1 cellular context compared by ENCODE assay signal in the genomic region with DNA sequence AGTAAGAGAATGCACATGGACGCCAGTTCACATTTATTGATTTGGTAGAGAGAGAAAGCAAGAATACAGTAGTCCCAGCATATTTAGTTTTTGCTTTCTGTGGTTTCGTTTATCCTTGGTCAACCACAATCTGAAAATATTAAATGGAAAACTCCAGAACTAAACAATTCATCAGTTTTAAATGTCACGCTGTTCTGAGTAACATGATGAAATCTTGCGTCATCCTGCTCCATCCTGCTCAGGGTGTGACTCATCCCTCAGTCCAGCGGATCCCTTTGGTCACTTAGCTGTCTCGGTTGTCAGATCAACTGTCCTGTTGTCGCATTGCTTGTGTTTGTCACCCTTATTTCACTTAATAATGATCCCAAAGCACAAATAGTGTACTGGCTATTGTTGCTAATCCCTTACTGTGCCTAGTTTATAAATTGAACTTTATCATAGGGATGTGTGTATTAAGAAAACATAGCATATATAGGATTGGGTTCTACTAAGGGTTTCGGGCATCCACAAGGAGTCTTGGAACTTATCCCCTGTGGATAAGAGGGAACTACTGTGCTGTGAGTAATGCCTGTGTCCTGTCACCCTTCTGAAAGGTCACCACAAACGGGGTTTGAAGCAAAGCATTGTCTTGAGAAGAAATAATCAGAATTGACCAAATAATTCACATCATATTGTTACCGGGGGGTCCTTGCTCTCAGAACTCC.
TF ChIP-seq lines count a peak whose summit lies in the region.

No MANE protein-coding gene starts in this region.

TF ChIP-seq in K562, 482 proteins besides CTCF, POLR2A, EP300 and RAD21 (continued from another document and continues in another):
- TF ChIP-seq, protein P1, sequence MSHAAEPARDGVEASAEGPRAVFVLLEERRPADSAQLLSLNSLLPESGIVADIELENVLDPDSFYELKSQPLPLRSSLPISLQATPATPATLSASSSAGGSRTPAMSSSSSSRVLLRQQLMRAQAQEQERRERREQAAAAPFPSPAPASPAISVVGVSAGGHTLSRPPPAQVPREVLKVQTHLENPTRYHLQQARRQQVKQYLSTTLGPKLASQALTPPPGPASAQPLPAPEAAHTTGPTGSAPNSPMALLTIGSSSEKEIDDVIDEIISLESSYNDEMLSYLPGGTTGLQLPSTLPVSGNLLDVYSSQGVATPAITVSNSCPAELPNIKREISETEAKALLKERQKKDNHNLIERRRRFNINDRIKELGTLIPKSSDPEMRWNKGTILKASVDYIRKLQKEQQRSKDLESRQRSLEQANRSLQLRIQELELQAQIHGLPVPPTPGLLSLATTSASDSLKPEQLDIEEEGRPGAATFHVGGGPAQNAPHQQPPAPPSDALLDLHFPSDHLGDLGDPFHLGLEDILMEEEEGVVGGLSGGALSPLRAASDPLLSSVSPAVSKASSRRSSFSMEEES (CRISPR knock-in tag; IDR thresholded peaks at IDR 0.05) = no peak
- TF ChIP-seq ATF7 (IDR thresholded peaks at IDR 0.05) (peak; percentile 96), ZNF551 (CRISPR knock-in tag; IDR thresholded peaks at IDR 0.05) (no peak), KAT8 (IDR thresholded peaks at IDR 0.05; ENCODE audit: low read depth) (no peak), ZBTB17 (CRISPR knock-in tag; IDR thresholded peaks at IDR 0.05) (no peak), ZNF395 (CRISPR knock-in tag; IDR thresholded peaks at IDR 0.05) (peak; percentile 64), BMI1 (IDR thresholded peaks at IDR 0.05; ENCODE audit: low read length) (no peak), EHMT2 (IDR thresholded peaks at IDR 0.05) (peak; percentile 83), BRF2 (IDR thresholded peaks at IDR 0.05; ENCODE audit: borderline replicate concordance, insufficient read depth, insufficient read length) (no peak), ZNF232 (CRISPR knock-in tag; IDR thresholded peaks at IDR 0.05) (no peak), HNRNPH1 (optimal IDR thresholded peaks at IDR 0.05; ENCODE audit: low read depth, low read length) (no peak), ZNF764 (CRISPR knock-in tag; IDR thresholded peaks at IDR 0.05; ENCODE audit: low read depth) (no peak), NFE2 (IDR thresholded peaks at IDR 0.05; ENCODE audit: low read depth) (no peak), TGIF2 (CRISPR knock-in tag; IDR thresholded peaks at IDR 0.05) (no peak), MEF2A (IDR thresholded peaks at IDR 0.05; ENCODE audit: control insufficient read depth, low read depth, low read length) (no peak), MCM7 (IDR thresholded peaks at IDR 0.05) (no peak), ETV6 (IDR thresholded peaks at IDR 0.05; ENCODE audit: borderline replicate concordance in 1 of 2, low read depth in 2 of 2, low read length in 1 of 2) (no peak), ETV6 (CRISPR knock-in tag; IDR thresholded peaks at IDR 0.05; ENCODE audit: borderline replicate concordance) (no peak), RBM17 (IDR thresholded peaks at IDR 0.05; ENCODE audit: borderline replicate concordance, low read depth, low read length) (no peak), DPF2 (IDR thresholded peaks at IDR 0.05) (peak; percentile 78), ZNF212 (CRISPR knock-in tag; IDR thresholded peaks at IDR 0.05) (no peak), SRF (CRISPR knock-in tag; IDR thresholded peaks at IDR 0.05) (no peak), KDM1A (IDR thresholded peaks at IDR 0.05) (no peak), ZFPM2 (CRISPR knock-in tag; IDR thresholded peaks at IDR 0.05) (no peak), NR4A1 (CRISPR knock-in tag; IDR thresholded peaks at IDR 0.05) (no peak), NR4A1 (tag; IDR thresholded peaks at IDR 0.05) (no peak), ZNF445 (CRISPR knock-in tag; IDR thresholded peaks at IDR 0.05; ENCODE audit: low read depth) (no peak), HDAC8 (tag; IDR thresholded peaks at IDR 0.05) (no peak), ZNF512 (tag; IDR thresholded peaks at IDR 0.05) (no peak), POLR2H (tag; IDR thresholded peaks at IDR 0.05; ENCODE audit: low read depth) (peak; percentile 78), THAP12 (CRISPR knock-in tag; IDR thresholded peaks at IDR 0.05) (no peak), GATAD2B (IDR thresholded peaks at IDR 0.05; ENCODE audit: borderline replicate concordance) (no peak), TEAD4 (IDR thresholded peaks at IDR 0.05; ENCODE audit: low read length) (peak; percentile 30; the same call in 1 of the 2 replicates), TEAD4 (CRISPR knock-in tag; IDR thresholded peaks at IDR 0.05; ENCODE audit: borderline replicate concordance) (no peak), ERF (CRISPR knock-in tag; IDR thresholded peaks at IDR 0.05) (no peak), ZC3H4 (CRISPR knock-in tag; IDR thresholded peaks at IDR 0.05; ENCODE audit: borderline replicate concordance) (no peak)
- TF ChIP-seq, protein P2, sequence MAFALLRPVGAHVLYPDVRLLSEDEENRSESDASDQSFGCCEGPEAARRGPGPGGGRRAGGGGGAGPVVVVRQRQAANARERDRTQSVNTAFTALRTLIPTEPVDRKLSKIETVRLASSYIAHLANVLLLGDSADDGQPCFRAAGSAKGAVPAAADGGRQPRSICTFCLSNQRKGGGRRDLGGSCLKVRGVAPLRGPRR (CRISPR knock-in tag; IDR thresholded peaks at IDR 0.05) = no peak
- TF ChIP-seq, protein P3, sequence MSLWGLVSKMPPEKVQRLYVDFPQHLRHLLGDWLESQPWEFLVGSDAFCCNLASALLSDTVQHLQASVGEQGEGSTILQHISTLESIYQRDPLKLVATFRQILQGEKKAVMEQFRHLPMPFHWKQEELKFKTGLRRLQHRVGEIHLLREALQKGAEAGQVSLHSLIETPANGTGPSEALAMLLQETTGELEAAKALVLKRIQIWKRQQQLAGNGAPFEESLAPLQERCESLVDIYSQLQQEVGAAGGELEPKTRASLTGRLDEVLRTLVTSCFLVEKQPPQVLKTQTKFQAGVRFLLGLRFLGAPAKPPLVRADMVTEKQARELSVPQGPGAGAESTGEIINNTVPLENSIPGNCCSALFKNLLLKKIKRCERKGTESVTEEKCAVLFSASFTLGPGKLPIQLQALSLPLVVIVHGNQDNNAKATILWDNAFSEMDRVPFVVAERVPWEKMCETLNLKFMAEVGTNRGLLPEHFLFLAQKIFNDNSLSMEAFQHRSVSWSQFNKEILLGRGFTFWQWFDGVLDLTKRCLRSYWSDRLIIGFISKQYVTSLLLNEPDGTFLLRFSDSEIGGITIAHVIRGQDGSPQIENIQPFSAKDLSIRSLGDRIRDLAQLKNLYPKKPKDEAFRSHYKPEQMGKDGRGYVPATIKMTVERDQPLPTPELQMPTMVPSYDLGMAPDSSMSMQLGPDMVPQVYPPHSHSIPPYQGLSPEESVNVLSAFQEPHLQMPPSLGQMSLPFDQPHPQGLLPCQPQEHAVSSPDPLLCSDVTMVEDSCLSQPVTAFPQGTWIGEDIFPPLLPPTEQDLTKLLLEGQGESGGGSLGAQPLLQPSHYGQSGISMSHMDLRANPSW (CRISPR knock-in tag; IDR thresholded peaks at IDR 0.05) = no peak
- TF ChIP-seq, protein P4, sequence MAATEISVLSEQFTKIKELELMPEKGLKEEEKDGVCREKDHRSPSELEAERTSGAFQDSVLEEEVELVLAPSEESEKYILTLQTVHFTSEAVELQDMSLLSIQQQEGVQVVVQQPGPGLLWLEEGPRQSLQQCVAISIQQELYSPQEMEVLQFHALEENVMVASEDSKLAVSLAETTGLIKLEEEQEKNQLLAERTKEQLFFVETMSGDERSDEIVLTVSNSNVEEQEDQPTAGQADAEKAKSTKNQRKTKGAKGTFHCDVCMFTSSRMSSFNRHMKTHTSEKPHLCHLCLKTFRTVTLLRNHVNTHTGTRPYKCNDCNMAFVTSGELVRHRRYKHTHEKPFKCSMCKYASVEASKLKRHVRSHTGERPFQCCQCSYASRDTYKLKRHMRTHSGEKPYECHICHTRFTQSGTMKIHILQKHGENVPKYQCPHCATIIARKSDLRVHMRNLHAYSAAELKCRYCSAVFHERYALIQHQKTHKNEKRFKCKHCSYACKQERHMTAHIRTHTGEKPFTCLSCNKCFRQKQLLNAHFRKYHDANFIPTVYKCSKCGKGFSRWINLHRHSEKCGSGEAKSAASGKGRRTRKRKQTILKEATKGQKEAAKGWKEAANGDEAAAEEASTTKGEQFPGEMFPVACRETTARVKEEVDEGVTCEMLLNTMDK (IDR thresholded peaks at IDR 0.05; ENCODE audit: borderline replicate concordance, insufficient read depth, low read depth, low read length, poor library complexity, severe bottlenecking) = no peak
- TF ChIP-seq, protein P5, sequence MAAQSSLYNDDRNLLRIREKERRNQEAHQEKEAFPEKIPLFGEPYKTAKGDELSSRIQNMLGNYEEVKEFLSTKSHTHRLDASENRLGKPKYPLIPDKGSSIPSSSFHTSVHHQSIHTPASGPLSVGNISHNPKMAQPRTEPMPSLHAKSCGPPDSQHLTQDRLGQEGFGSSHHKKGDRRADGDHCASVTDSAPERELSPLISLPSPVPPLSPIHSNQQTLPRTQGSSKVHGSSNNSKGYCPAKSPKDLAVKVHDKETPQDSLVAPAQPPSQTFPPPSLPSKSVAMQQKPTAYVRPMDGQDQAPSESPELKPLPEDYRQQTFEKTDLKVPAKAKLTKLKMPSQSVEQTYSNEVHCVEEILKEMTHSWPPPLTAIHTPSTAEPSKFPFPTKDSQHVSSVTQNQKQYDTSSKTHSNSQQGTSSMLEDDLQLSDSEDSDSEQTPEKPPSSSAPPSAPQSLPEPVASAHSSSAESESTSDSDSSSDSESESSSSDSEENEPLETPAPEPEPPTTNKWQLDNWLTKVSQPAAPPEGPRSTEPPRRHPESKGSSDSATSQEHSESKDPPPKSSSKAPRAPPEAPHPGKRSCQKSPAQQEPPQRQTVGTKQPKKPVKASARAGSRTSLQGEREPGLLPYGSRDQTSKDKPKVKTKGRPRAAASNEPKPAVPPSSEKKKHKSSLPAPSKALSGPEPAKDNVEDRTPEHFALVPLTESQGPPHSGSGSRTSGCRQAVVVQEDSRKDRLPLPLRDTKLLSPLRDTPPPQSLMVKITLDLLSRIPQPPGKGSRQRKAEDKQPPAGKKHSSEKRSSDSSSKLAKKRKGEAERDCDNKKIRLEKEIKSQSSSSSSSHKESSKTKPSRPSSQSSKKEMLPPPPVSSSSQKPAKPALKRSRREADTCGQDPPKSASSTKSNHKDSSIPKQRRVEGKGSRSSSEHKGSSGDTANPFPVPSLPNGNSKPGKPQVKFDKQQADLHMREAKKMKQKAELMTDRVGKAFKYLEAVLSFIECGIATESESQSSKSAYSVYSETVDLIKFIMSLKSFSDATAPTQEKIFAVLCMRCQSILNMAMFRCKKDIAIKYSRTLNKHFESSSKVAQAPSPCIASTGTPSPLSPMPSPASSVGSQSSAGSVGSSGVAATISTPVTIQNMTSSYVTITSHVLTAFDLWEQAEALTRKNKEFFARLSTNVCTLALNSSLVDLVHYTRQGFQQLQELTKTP (IDR thresholded peaks at IDR 0.05; ENCODE audit: low read depth in 1 of 2, partially characterized antibody in 2 of 2) = no peak
- TF ChIP-seq, protein P6, sequence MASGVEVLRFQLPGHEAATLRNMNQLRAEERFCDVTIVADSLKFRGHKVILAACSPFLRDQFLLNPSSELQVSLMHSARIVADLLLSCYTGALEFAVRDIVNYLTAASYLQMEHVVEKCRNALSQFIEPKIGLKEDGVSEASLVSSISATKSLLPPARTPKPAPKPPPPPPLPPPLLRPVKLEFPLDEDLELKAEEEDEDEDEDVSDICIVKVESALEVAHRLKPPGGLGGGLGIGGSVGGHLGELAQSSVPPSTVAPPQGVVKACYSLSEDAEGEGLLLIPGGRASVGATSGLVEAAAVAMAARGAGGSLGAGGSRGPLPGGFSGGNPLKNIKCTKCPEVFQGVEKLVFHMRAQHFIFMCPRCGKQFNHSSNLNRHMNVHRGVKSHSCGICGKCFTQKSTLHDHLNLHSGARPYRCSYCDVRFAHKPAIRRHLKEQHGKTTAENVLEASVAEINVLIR (CRISPR knock-in tag; IDR thresholded peaks at IDR 0.05) = 0 out of 2 replicates have a peak, but pooled peaks have one; percentile 15
